1 cellular context compared by ENCODE assay signal in genomic region chr7:40986351-40986873, GRCh38.
A peak's percentile ranks its signal among the peaks of the same experiment; 100 is the strongest.
TF ChIP-seq lines count a peak whose summit lies in the region.

No MANE protein-coding gene starts in this region.

TF ChIP-seq in liver, 16 proteins besides CTCF, POLR2A, EP300 and RAD21 (continued from another document):
- TF ChIP-seq REST (IDR thresholded peaks at IDR 0.05) (peak; percentile 16), TAF1 (conservative IDR thresholded peaks at IDR 0.05) (no peak), YY1 (IDR thresholded peaks at IDR 0.05) (no peak), ZBTB33 (IDR thresholded peaks at IDR 0.05) (peak; percentile 65), NR2F2 (IDR thresholded peaks at IDR 0.05) (no peak), GABPA (IDR thresholded peaks at IDR 0.05 in 1 of 2, conservative IDR thresholded peaks at IDR 0.05 in 1 of 2) (no peak), EGR1 (IDR thresholded peaks at IDR 0.05; ENCODE audit: low read depth in 2 of 2) (no peak), JUND (IDR thresholded peaks at IDR 0.05) (peak; percentile 73 to 77), MAX (IDR thresholded peaks at IDR 0.05) (peak; percentile 29), FOXA2 (IDR thresholded peaks at IDR 0.05) (peak; percentile 56)
